ENCODE assay signal across 1 cellular context in genomic region chr7:155214328-155214986, GRCh38.
TF ChIP-seq lines count a peak whose summit lies in the region.

No MANE protein-coding gene starts in this region.

TF ChIP-seq in HepG2, 621 proteins besides CTCF, POLR2A, EP300 and RAD21 (continued from another document):
- no peak for TF ChIP-seq ZNF503 (CRISPR knock-in tag; IDR thresholded peaks at IDR 0.05)
- no peak for TF ChIP-seq HDAC2 (CRISPR knock-in tag; IDR thresholded peaks at IDR 0.05)
- no peak for TF ChIP-seq KLF6 (CRISPR knock-in tag; IDR thresholded peaks at IDR 0.05)
- no peak for TF ChIP-seq ZNF558 (CRISPR knock-in tag; IDR thresholded peaks at IDR 0.05; ENCODE audit: borderline replicate concordance)
- no peak for TF ChIP-seq ZNF740 (CRISPR knock-in tag; IDR thresholded peaks at IDR 0.05)
- TF ChIP-seq IRF1 (CRISPR knock-in tag; IDR thresholded peaks at IDR 0.05; ENCODE audit: low read depth), result no peak
- no peak for TF ChIP-seq ZNF816 (CRISPR knock-in tag; IDR thresholded peaks at IDR 0.05; ENCODE audit: borderline replicate concordance)
- TF ChIP-seq ZBTB43 (CRISPR knock-in tag; conservative IDR thresholded peaks at IDR 0.05), result no peak
- TF ChIP-seq ZBTB21 (CRISPR knock-in tag; IDR thresholded peaks at IDR 0.05), result no peak
- TF ChIP-seq ARID3A (IDR thresholded peaks at IDR 0.05; ENCODE audit: low read depth, low read length), result no peak
- TF ChIP-seq ZNF792 (CRISPR knock-in tag; IDR thresholded peaks at IDR 0.05), result no peak
